ENCODE assay signal across 26 cellular contexts in the genomic region with DNA sequence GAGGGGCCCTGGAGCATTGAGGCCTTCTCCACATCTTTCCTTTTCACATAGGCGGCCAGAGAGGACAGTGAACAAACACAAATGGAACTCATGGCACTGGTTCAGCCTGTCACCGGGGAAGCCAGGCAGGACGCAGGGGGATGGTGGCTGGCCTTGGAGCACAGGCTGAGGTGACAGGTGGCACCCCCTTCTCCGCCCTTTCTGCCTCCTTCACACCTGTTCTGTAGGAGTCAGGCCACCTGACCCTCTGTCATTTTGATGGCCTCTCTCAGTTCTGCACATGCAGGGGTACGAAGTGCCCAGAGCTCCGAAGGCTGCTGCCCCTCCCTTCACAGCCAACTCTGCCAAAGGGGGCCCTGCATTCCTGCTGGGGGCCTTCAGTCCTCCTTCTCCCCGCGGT.
"Had no signal": no experiment of that assay in that cellular context is flagged by ENCODE, and none has a peak within 500 bp of the region (broad histone marks: within the 10 kb centered on the region; RNA-seq: fewer than 3 reads in every experiment).

No MANE protein-coding gene starts in this region.

- ATAC-seq: left colon; left lung; natural killer cell; right cardiac atrium; stimulated activated effector memory CD8-positive, alpha-beta T cell treated with anti-CD3 and anti-CD28 coated beads, Interleukin-12 subunit alpha, Interleukin-12 subunit beta, amount 100 ng/mL, for 72 hours; stimulated activated naive CD8-positive, alpha-beta T cell treated with anti-CD3 and anti-CD28 coated beads, Interleukin-15, amount 100 ng/mL, for 72 hours had no signal

- FAIRE-seq: islet of Langerhans, kidney, small intestine had no signal

- H3K36me3 ChIP-seq: left lung, ovary, prostate gland, sigmoid colon, spleen, thyroid gland, transverse colon, upper lobe of left lung, vagina had no signal

- H3K27me3 ChIP-seq: ovary, testis, vagina had no signal

- H3K9me3 ChIP-seq: left lung, ovary, prostate gland, sigmoid colon, spleen, testis, thyroid gland, transverse colon, upper lobe of left lung, vagina had no signal

- DNase-seq: hypothalamus; immature natural killer cell; kidney; left colon; left lung; mesendoderm; naive B cell; natural killer cell; ovary; retina; right cardiac atrium; sigmoid colon; small intestine; spleen; stimulated activated CD4-positive, alpha-beta T cell treated with anti-CD3 and anti-CD28 coated beads, Interleukin-4, amount 100 ng/mL, for 24 hours; stimulated activated naive CD4-positive, alpha-beta T cell treated with Interleukin-2 at 50 U/mL for 16 hours; stimulated activated naive CD8-positive, alpha-beta T cell treated with anti-CD3 and anti-CD28 coated beads, Interleukin-15, amount 100 ng/mL, for 72 hours; testis; thyroid gland; transverse colon had no signal

- H3K4me1 ChIP-seq: prostate gland, sigmoid colon, testis, transverse colon, vagina had no signal

- H3K4me3 ChIP-seq: left lung, lung, ovary, prostate gland, sigmoid colon, spleen, testis, thyroid gland, transverse colon, upper lobe of left lung, vagina had no signal

- H3K27ac ChIP-seq: left lung, ovary, prostate gland, sigmoid colon, spleen, testis, thyroid gland, transverse colon, upper lobe of left lung, vagina had no signal
